3 cellular contexts compared by ENCODE assay signal in genomic region chr14:37189733-37190132, GRCh38. TPM values are rescaled to one million over a fixed set of nuclear protein-coding genes. Genes with fewer than 3 reads are reported as not detected.
"Had no signal": no experiment of that assay in that cellular context is flagged by ENCODE, and none has a peak within 500 bp of the region (broad histone marks: within the 10 kb centered on the region; RNA-seq: fewer than 3 reads in every experiment).

No MANE protein-coding gene starts in this region.

RNA-seq across cellular contexts. Expression of gene MIPOL1, which starts 8.0 kb away (rescaled TPM):
- total RNA-seq: OCI-LY7 had no signal

RNA-seq across cellular contexts. Expression of gene SLC25A21, which starts 17.3 kb away (rescaled TPM):
- total RNA-seq: OCI-LY7, T-cell had no signal
- polyA plus RNA-seq: SK-N-SH had no signal
